ENCODE assay signal across 5 cellular contexts in genomic region chr18:75984853-75985252, GRCh38.
"Had no signal": no experiment of that assay in that cellular context is flagged by ENCODE, and none has a peak within 500 bp of the region (broad histone marks: within the 10 kb centered on the region; RNA-seq: fewer than 3 reads in every experiment).

No MANE protein-coding gene starts in this region.

- H3K4me3 Mint-ChIP-seq: IgD-negative memory B cell had no signal

- H3K36me3 Mint-ChIP-seq: IgD-negative memory B cell had no signal

- ATAC-seq: HepG2, K562 had no signal

- H3K4me3 ChIP-seq: K562 had no signal

- H3K27ac Mint-ChIP-seq: IgD-negative memory B cell had no signal

- H3K4me1 Mint-ChIP-seq: IgD-negative memory B cell had no signal

- DNase-seq: IMR-90 had no signal

- H3K27me3 Mint-ChIP-seq: IgD-negative memory B cell had no signal

- H3K27ac ChIP-seq: HL-60 had no signal
